In genomic region chrX:48003367-48003757, GRCh38 we compare ENCODE assay signal across 8 cellular contexts. TPM values are rescaled to one million over a fixed set of nuclear protein-coding genes. Genes with fewer than 3 reads are reported as not detected.
DNase-seq lines count a peak whose midpoint lies in the region; ATAC-seq and TF ChIP-seq lines count a peak whose summit lies in the region.

No MANE protein-coding gene starts in this region.

- peaks cover 31% of the 10 kb centered on the region for H3K79me2 ChIP-seq in SU-DHL-6 (ENCODE audit: insufficient read depth, low read length)

- H3K27ac Mint-ChIP-seq in nephron progenitor cell, result peak overlapping the region; percentile 90

- H3K36me3 Mint-ChIP-seq in nephron progenitor cell (ENCODE audit: low read depth), result peaks cover 26% of the 10 kb centered on the region

- H3F3A ChIP-seq in SU-DHL-6 (ENCODE audit: insufficient read depth), result no peaks in the 10 kb centered on the region

- no peaks in the 10 kb centered on the region for H3K36me3 ChIP-seq in BE2C
- H3K36me3 ChIP-seq in SU-DHL-6 (ENCODE audit: low read length), result no peaks in the 10 kb centered on the region

- ATAC-seq in GM21529 (IDR thresholded peaks at IDR 0.05; ENCODE audit: unreplicated experiment), result peak; percentile 29

- peaks cover 39% of the 10 kb centered on the region for H3K9me3 Mint-ChIP-seq in nephron progenitor cell

- H3K4me3 Mint-ChIP-seq in nephron progenitor cell, result peak overlapping the region; percentile 98

- no peak for DNase-seq in BE2C
- no peak for DNase-seq in epithelial cell of prostate (ENCODE audit: low read depth, low spot score)
- DNase-seq in nephron progenitor cell, result peak; percentile 2
- no peak for DNase-seq in HUDEP-2 (lab: John Stamatoyannopoulos, UW; ENCODE audit: unreplicated experiment in 76 of 76)
- no peak for DNase-seq in islet precursor cell
- no peak for DNase-seq in NCI-H1048 (lab: John Stamatoyannopoulos, UW)

- H3K9ac ChIP-seq in SU-DHL-6 (ENCODE audit: low read length), result peak overlapping the region; percentile 84

- H3K9me3 ChIP-seq in BE2C (no peaks in the 10 kb centered on the region), SU-DHL-6 (ENCODE audit: insufficient read depth, low read length) (no peaks in the 10 kb centered on the region)

- no peaks in the 10 kb centered on the region for H3K9me2 ChIP-seq in SU-DHL-6 (replicated peaks; ENCODE audit: insufficient read depth, low read length)

- H3K27ac ChIP-seq in SU-DHL-6 (ENCODE audit: low read depth, low read length) (peak overlapping the region; percentile 75), epithelial cell of prostate (peak overlapping the region; percentile 18)

- H3K27me3 ChIP-seq in BE2C, result no peaks in the 10 kb centered on the region
- H3K27me3 ChIP-seq in SU-DHL-6 (ENCODE audit: low read length), result no peaks in the 10 kb centered on the region

- peak overlapping the region; percentile 83 for H3K4me2 ChIP-seq in SU-DHL-6 (ENCODE audit: low read depth, low read length, poor library complexity, severe bottlenecking)

- peaks cover 16% of the 10 kb centered on the region for H3K4me1 Mint-ChIP-seq in nephron progenitor cell

- peak overlapping the region; percentile 83 for H3K4me3 ChIP-seq in BE2C (ENCODE audit: low read depth, low read length)
- H3K4me3 ChIP-seq in SU-DHL-6 (ENCODE audit: insufficient read depth, low read length, poor library complexity, severe bottlenecking), result peak overlapping the region; percentile 70

- no peaks in the 10 kb centered on the region for H4K20me1 ChIP-seq in SU-DHL-6 (ENCODE audit: low read depth, low read length)

- H3K4me1 ChIP-seq in BE2C, result no peaks in the 10 kb centered on the region

- H2AFZ ChIP-seq in SU-DHL-6 (ENCODE audit: low read depth, low read length, severe bottlenecking), result no peak overlapping the region

- peaks cover 2% of the 10 kb centered on the region for H3K27me3 Mint-ChIP-seq in nephron progenitor cell (ENCODE audit: low read depth, poor library complexity)

- TF ChIP-seq CTCF in BE2C (IDR thresholded peaks at IDR 0.05; ENCODE audit: low read depth, low read length) (no peak), SU-DHL-6 (IDR thresholded peaks at IDR 0.05; ENCODE audit: insufficient read depth, low read length, poor library complexity, severe bottlenecking) (no peak), nephron progenitor cell (IDR thresholded peaks at IDR 0.05) (no peak)

RNA-seq across cellular contexts. Expression of gene ZNF182, which starts 0.4 kb away (rescaled TPM):
- 3.4 TPM for polyA plus RNA-seq in BE2C (2012; ENCODE audit: insufficient read depth, insufficient read length, low read depth)

RNA-seq across cellular contexts. Expression of gene SPACA5, which starts 3.4 kb away (rescaled TPM):
- not detected for polyA plus RNA-seq in BE2C (2012; ENCODE audit: insufficient read depth, insufficient read length, low read depth)
